8 cellular contexts compared by ENCODE assay signal in genomic region chr10:11439523-11440053, GRCh38.
"Had no signal": no experiment of that assay in that cellular context is flagged by ENCODE, and none has a peak within 500 bp of the region (broad histone marks: within the 10 kb centered on the region; RNA-seq: fewer than 3 reads in every experiment).

No MANE protein-coding gene starts in this region.

- ATAC-seq: gastrocnemius medialis, heart right ventricle, left lobe of liver had no signal

- H2AFZ ChIP-seq: parathyroid adenoma had no signal

- H3K9ac ChIP-seq: parathyroid adenoma had no signal

- H3K79me2 ChIP-seq: parathyroid adenoma had no signal

- H3K4me3 ChIP-seq: gastrocnemius medialis, heart right ventricle, tibial nerve, vagina had no signal

- H3K27me3 ChIP-seq: gastrocnemius medialis, tibial nerve, vagina had no signal

- DNase-seq: erythroblast, gastrocnemius medialis, heart right ventricle, islet precursor cell had no signal

- H3K9me3 ChIP-seq: gastrocnemius medialis, heart right ventricle, tibial nerve, vagina had no signal

- H3K4me1 ChIP-seq: gastrocnemius medialis, heart right ventricle, parathyroid adenoma, tibial nerve, vagina had no signal

- H3K36me3 ChIP-seq: gastrocnemius medialis, heart right ventricle, tibial nerve, vagina had no signal
